Comparison of ENCODE assay signal across 1 cellular context in genomic region chr12:47794679-47795078, GRCh38.
TF ChIP-seq lines count a peak whose summit lies in the region.

No MANE protein-coding gene starts in this region.

TF ChIP-seq in K562, 482 proteins besides CTCF, POLR2A, EP300 and RAD21:
- TF ChIP-seq THAP12 (CRISPR knock-in tag; IDR thresholded peaks at IDR 0.05) (no peak), SRSF3 (IDR thresholded peaks at IDR 0.05; ENCODE audit: insufficient read depth, low read length) (no peak), KAT7 (CRISPR knock-in tag; IDR thresholded peaks at IDR 0.05; ENCODE audit: borderline replicate concordance) (no peak), SUPT5H (IDR thresholded peaks at IDR 0.05) (no peak), POLR2G (IDR thresholded peaks at IDR 0.05; ENCODE audit: low read depth, low read length) (peak; percentile 51), KDM4B (IDR thresholded peaks at IDR 0.05; ENCODE audit: borderline replicate concordance in 2 of 2, low read depth in 1 of 2) (no peak), CEBPB (tag; IDR thresholded peaks at IDR 0.05) (no peak), RBFOX2 (IDR thresholded peaks at IDR 0.05; ENCODE audit: low read depth, low read length) (peak; percentile 32; the same call in 1 of the 2 replicates)
